In the genomic region with DNA sequence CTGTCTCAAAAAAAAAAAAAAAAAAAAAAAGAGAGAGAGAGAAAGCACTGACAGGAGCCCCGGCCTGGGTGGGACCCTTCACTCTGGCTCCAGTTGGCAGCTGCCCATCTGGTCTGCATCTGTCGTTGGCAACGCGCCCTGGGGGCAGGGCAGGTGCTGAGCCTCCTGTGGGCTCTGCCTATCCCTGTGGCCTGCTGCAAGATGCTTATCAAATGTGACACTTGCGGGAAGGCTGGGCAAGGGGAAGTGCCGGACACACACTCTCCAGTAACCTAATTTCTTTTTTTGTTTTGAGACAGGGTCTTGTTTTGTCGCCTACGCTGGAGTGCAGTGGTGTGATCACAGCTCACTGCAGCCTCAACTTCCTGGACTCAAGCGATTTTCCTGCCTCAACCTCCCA, we compare ENCODE assay signal across 15 cellular contexts. TPM values are rescaled to one million over a fixed set of nuclear protein-coding genes. Genes with fewer than 3 reads are reported as not detected.
DNase-seq lines count a peak whose midpoint lies in the region; ATAC-seq and TF ChIP-seq lines count a peak whose summit lies in the region.
"Had no signal": no experiment of that assay in that cellular context is flagged by ENCODE, and none has a peak within 500 bp of the region (broad histone marks: within the 10 kb centered on the region; RNA-seq: fewer than 3 reads in every experiment).

No MANE protein-coding gene starts in this region.

- H3K27ac Mint-ChIP-seq in Caco-2 (ENCODE audit: unreplicated experiment), result no peak overlapping the region
- H3K27ac Mint-ChIP-seq: B cell; dendritic cell treated with granulocyte-macrophage colony-stimulating factor and Interleukin-4, amounts not matched to agents 40 ng/mL and 50 ng/mL, for 4 days had no signal

- no peaks in the 10 kb centered on the region for H3K9me3 ChIP-seq in mucosa of descending colon
- no peaks in the 10 kb centered on the region for H3K9me3 ChIP-seq in Caco-2
- H3K9me3 ChIP-seq: uterus had no signal

- POLR2A ChIA-PET in Caco-2 (lab: Charles Lee), result no interaction called here

- no peaks in the 10 kb centered on the region for H3K36me3 ChIP-seq in mucosa of descending colon (ENCODE audit: low read depth)
- peaks cover 3% of the 10 kb centered on the region for H3K36me3 ChIP-seq in Caco-2 (ENCODE audit: control insufficient read depth, insufficient read depth, low read length)
- H3K36me3 ChIP-seq: uterus had no signal

- CTCF ChIA-PET in Caco-2 (lab: Charles Lee), result interaction anchor here (0.7 kb wide), 2 partner anchors 17 to 129 kb away, joined by 5 to 6 read pairs; no protein-coding TSS in a partner anchor

- peaks cover 42% of the 10 kb centered on the region for H3K36me3 Mint-ChIP-seq in Caco-2 (ENCODE audit: insufficient read depth, unreplicated experiment)

- H3K4me3 Mint-ChIP-seq in Caco-2 (ENCODE audit: unreplicated experiment), result no peak overlapping the region
- H3K4me3 Mint-ChIP-seq: B cell; dendritic cell treated with granulocyte-macrophage colony-stimulating factor and Interleukin-4, amounts not matched to agents 40 ng/mL and 50 ng/mL, for 4 days had no signal

- DNase-seq in DMS 273 (lab: John Stamatoyannopoulos, UW; ENCODE audit: unreplicated experiment) (peak; percentile 98), NCI-H1694 (lab: John Stamatoyannopoulos, UW) (peak; percentile 94), SK-N-DZ (ENCODE audit: low spot score) (peak; percentile 43), mucosa of descending colon (peak; percentile 64 to 66 (median 64)), foreskin fibroblast (no peak), Caco-2 (no peak), ureter (ENCODE audit: low spot score) (no peak)
- DNase-seq: HCEC 1CT; hippocampal formation; stimulated activated naive CD8-positive, alpha-beta T cell treated with anti-CD3 and anti-CD28 coated beads, Interleukin-15, Interleukin-2, amounts not matched to agents 100 U/mL and 50 U/mL, for 24 hours; uterus had no signal

- ATAC-seq in mucosa of descending colon (peak; percentile 30), HG03095 (IDR thresholded peaks at IDR 0.05; ENCODE audit: unreplicated experiment) (no peak)
- ATAC-seq: HepG2; stimulated activated naive CD8-positive, alpha-beta T cell treated with anti-CD3 and anti-CD28 coated beads, Interleukin-15, Interleukin-2, amounts not matched to agents 100 U/mL and 50 U/mL, for 24 hours had no signal

- intact Hi-C loops in mucosa of descending colon (cut with DNase I, micrococcal nuclease), result no loop called here
- intact Hi-C loops in Caco-2 (cut with micrococcal nuclease; ENCODE audit: unreplicated experiment), result loop anchor here (5.0 kb wide), 1 partner anchor 203 kb away; no protein-coding TSS in a partner anchor

- no peaks in the 10 kb centered on the region for H3K9me3 Mint-ChIP-seq in Caco-2 (ENCODE audit: unreplicated experiment)
- H3K9me3 Mint-ChIP-seq: dendritic cell treated with granulocyte-macrophage colony-stimulating factor and Interleukin-4, amounts not matched to agents 40 ng/mL and 50 ng/mL, for 4 days had no signal

- no TSS peak for BruUV-seq in Caco-2 (replicated peaks; lab: Mats Ljungman, UMichigan)

- H3K4me1 Mint-ChIP-seq in Caco-2 (ENCODE audit: low read depth, unreplicated experiment), result no peaks in the 10 kb centered on the region
- H3K4me1 Mint-ChIP-seq: B cell had no signal

- H3K27me3 Mint-ChIP-seq in Caco-2 (ENCODE audit: insufficient read depth, unreplicated experiment), result no peaks in the 10 kb centered on the region
- H3K27me3 Mint-ChIP-seq: B cell; dendritic cell treated with granulocyte-macrophage colony-stimulating factor and Interleukin-4, amounts not matched to agents 40 ng/mL and 50 ng/mL, for 4 days had no signal

- H3K27me3 ChIP-seq in Caco-2 (replicated peaks; ENCODE audit: control insufficient read depth, insufficient read depth, low read length), result no peaks in the 10 kb centered on the region
- H3K27me3 ChIP-seq: uterus had no signal

- H3K4me1 ChIP-seq in mucosa of descending colon (ENCODE audit: low read depth) (no peaks in the 10 kb centered on the region), Caco-2 (peaks cover 6% of the 10 kb centered on the region; the same call in 1 of the 2 replicates)

- no peak overlapping the region for H3K4me3 ChIP-seq in mucosa of descending colon
- no peak overlapping the region for H3K4me3 ChIP-seq in foreskin fibroblast (ENCODE audit: low read depth in 1 of 2, low read length in 2 of 2)
- H3K4me3 ChIP-seq in Caco-2 (ENCODE audit: low read depth, low read length), result no peak overlapping the region
- H3K4me3 ChIP-seq: uterus had no signal

- TF ChIP-seq CTCF in mucosa of descending colon (IDR thresholded peaks at IDR 0.05) (no peak), foreskin fibroblast (IDR thresholded peaks at IDR 0.05; ENCODE audit: low read depth, low read length) (no peak), Caco-2 (IDR thresholded peaks at IDR 0.05; ENCODE audit: insufficient read depth in 1 of 2, low read depth in 1 of 2, low read length in 1 of 2, severe bottlenecking in 1 of 2, unreplicated experiment in 1 of 2) (no peak)

RNA-seq across cellular contexts. Expression of a gene that starts 10.7 kb away (rescaled TPM):
- 7.1 and 8.8 TPM in 2 replicates for polyA plus RNA-seq in SK-N-DZ (2014; cell fraction: cytosol; rRNA removed)
- polyA plus RNA-seq in SK-N-DZ (2014; cell fraction: nucleus; rRNA removed), result 34.9 and 43.2 TPM in 2 replicates
- total RNA-seq in mucosa of descending colon (1 to 10 TPM; 5.5 to 8.9 (median 8.9) TPM), Caco-2 (2022) (19.7 and 20.6 TPM in 2 replicates), ureter (13.9 TPM)

RNA-seq across cellular contexts. Expression of a gene that starts 20.1 kb away (rescaled TPM):
- polyA plus RNA-seq in SK-N-DZ (2014; cell fraction: cytosol; rRNA removed), result 37.1 and 51.7 TPM in 2 replicates
- polyA plus RNA-seq in SK-N-DZ (2014; cell fraction: nucleus; rRNA removed), result 36.0 and 54.8 TPM in 2 replicates
- 100 to 1,000 TPM; 109 to 145 (median 124) TPM for total RNA-seq in mucosa of descending colon
- total RNA-seq in Caco-2 (2022), result 149 TPM in 2 replicates
- total RNA-seq in ureter, result 158 TPM

RNA-seq across cellular contexts. Expression of a gene that starts 23.0 kb away (rescaled TPM):
- 0.07 and 0.32 TPM in 2 replicates for polyA plus RNA-seq in SK-N-DZ (2014; cell fraction: cytosol; rRNA removed)
- polyA plus RNA-seq in SK-N-DZ (2014; cell fraction: nucleus; rRNA removed), result 0.66 TPM in 1 of 2 replicates, not detected in the other
- 10 to 100 TPM in 1 of 3 donors, 1 to 10 TPM in 1, under 1 TPM in 1; 0.75 to 17.5 (median 2.1) TPM for total RNA-seq in mucosa of descending colon
- 1.2 and 1.3 TPM in 2 replicates for total RNA-seq in Caco-2 (2022)
- 2.7 TPM for total RNA-seq in ureter
- total RNA-seq: B cell had no signal
- polyA plus RNA-seq: HepG2 had no signal

Comparison
In these comparisons a context has a peak if more than half of its experiments do, and no peak if none do; other contexts are left out.
1. DNase-seq: peak in DMS 273 (single experiment), NCI-H1694 (single experiment), SK-N-DZ (single experiment) and mucosa of descending colon (3 of 3); none in foreskin fibroblast (0 of 2), Caco-2 (0 of 2) and ureter (single experiment).